ENCODE assay signal across 8 cellular contexts in the genomic region with DNA sequence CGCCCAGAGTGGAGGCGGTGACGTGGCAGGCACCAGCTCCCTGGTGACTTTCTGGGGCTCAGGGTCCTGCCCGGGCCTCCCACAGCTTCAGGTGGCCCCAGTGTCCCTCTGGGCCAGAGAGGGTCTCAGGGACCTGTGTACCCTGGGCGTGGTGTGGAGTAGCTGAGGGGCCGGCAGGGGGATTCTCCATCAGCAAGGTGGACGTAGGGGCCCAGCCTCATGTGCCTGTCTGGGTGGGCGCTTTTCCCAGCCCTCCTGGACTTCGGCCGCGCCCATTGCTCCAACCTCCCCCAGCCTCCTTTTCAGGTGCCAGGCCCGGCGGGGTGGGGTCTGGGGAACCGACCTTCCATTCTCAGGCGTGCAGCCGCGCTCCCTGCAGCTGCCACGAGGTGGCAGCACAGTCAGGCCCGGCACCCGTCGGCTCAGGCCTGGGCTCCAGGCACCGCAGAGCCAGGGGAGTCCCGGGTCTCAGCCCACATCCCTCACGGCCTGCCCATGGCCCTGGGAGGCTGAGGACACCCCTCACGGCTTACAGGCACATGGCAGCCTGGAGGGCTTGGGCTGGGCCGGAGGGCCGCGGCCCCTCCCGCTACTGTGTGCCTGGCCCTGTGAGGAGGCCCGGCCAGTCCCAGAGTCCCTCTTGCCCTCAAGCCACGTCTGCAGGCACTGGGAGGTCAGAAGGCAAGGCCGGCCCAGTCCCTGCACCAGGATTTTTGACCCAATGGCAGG. TPM values are rescaled to one million over a fixed set of nuclear protein-coding genes. Genes with fewer than 3 reads are reported as not detected.
DNase-seq lines count a peak whose midpoint lies in the region; ATAC-seq and TF ChIP-seq lines count a peak whose summit lies in the region.

No MANE protein-coding gene starts in this region.

- H3K4me3 ChIP-seq in SK-N-SH (ENCODE audit: low read depth in 2 of 2, low read length in 1 of 2) (no peak overlapping the region; a peak in 1 of 4 replicates), psoas muscle (no peak overlapping the region)

- H3K4me2 ChIP-seq in SK-N-SH = no peak overlapping the region

- H3K36me3 ChIP-seq in SK-N-SH (replicated peaks in 1 of 2; ENCODE audit: control insufficient read depth in 1 of 2, insufficient read depth in 2 of 2, low read length in 1 of 2) (no peaks in the 10 kb centered on the region), psoas muscle (ENCODE audit: insufficient read depth in 1 of 2, low read depth in 1 of 2) (no peaks in the 10 kb centered on the region)

- ATAC-seq in activated naive CD4-positive, alpha-beta T cell treated with anti-CD3 and anti-CD28 coated beads, Interleukin-2, amount 50 U/mL, for 72 hours = peak; percentile 78 to 85
- ATAC-seq in psoas muscle (peak; percentile 73 to 89 (median 84)), GM18520 (IDR thresholded peaks at IDR 0.05; ENCODE audit: unreplicated experiment) (no peak), GM21529 (IDR thresholded peaks at IDR 0.05; ENCODE audit: unreplicated experiment) (no peak)

- no peak overlapping the region for H3K9ac ChIP-seq in SK-N-SH

- peak; percentile 60 for TF ChIP-seq CTCF in SK-N-SH (IDR thresholded peaks at IDR 0.05)
- TF ChIP-seq CTCF in psoas muscle (IDR thresholded peaks at IDR 0.05) = peak; percentile 85

- no peaks in the 10 kb centered on the region for H3F3A ChIP-seq in SK-N-SH (replicated peaks; ENCODE audit: insufficient read depth)

- no peaks in the 10 kb centered on the region for H3K9me3 Mint-ChIP-seq in activated naive CD4-positive, alpha-beta T cell treated with anti-CD3 and anti-CD28 coated beads, Interleukin-2, amount 50 U/mL, for 72 hours

- no peaks in the 10 kb centered on the region for H3K9me2 ChIP-seq in SK-N-SH

- 30% methylated on average over 2 of the region's 32 CpGs for WGBS in SK-N-SH (ENCODE audit: low lambda C conversion rate)
- WGBS in psoas muscle, 3 donors = 19% methylated on average over 25 to 32 of the region's 32 CpGs

- H3K79me2 ChIP-seq in SK-N-SH (ENCODE audit: insufficient read depth) = no peaks in the 10 kb centered on the region

- H3K27me3 ChIP-seq in SK-N-SH (ENCODE audit: insufficient read depth) = peaks cover 5% of the 10 kb centered on the region; the same call in 1 of the 2 replicates
- H3K27me3 ChIP-seq in psoas muscle (ENCODE audit: insufficient read depth in 3 of 3, low read length in 2 of 3) = peaks cover 0 to 47% (median 8%) of the 10 kb centered on the region in 3 donors

- no peaks in the 10 kb centered on the region for H4K20me1 ChIP-seq in SK-N-SH (ENCODE audit: insufficient read depth)

- DNase-seq in COR-L47 (lab: John Stamatoyannopoulos, UW) (peak; percentile 34), HK-2 (ENCODE audit: unreplicated experiment) (peak; percentile 62), SK-N-SH (peak; percentile 96), cardiac septum (ENCODE audit: low spot score) (peak; percentile 77), psoas muscle (peak; percentile 68 to 76)
- DNase-seq in activated naive CD4-positive, alpha-beta T cell treated with anti-CD3 and anti-CD28 coated beads, Interleukin-2, amount 50 U/mL, for 72 hours (ENCODE audit: low spot score in 2 of 2) = peak; percentile 66 to 79

- no peak for TF ChIP-seq EP300 in SK-N-SH (IDR thresholded peaks at IDR 0.05; ENCODE audit: borderline replicate concordance in 1 of 2, low read depth in 1 of 2, low read length in 1 of 2)

- intact Hi-C loops in cardiac septum (cut with DNase I) (loop anchor here (5.0 kb wide), 1 partner anchor 314 kb away; no protein-coding TSS in a partner anchor), psoas muscle (cut with DNase I) (loop anchor here (1.0 to 10.0 kb wide), 5 partner anchors 182 to 374 kb away; a partner anchor contains a TSS)

- H3K9me3 ChIP-seq in SK-N-SH = no peaks in the 10 kb centered on the region
- H3K9me3 ChIP-seq in psoas muscle = no peaks in the 10 kb centered on the region

- no peak overlapping the region for H3K27ac Mint-ChIP-seq in activated naive CD4-positive, alpha-beta T cell treated with anti-CD3 and anti-CD28 coated beads, Interleukin-2, amount 50 U/mL, for 72 hours

- no peak overlapping the region for H2AFZ ChIP-seq in SK-N-SH (ENCODE audit: low read depth)

- H3K27ac ChIP-seq in SK-N-SH (ENCODE audit: low read depth in 2 of 2, low read length in 1 of 2) (no peak overlapping the region), psoas muscle (no peak overlapping the region)

- TF ChIP-seq RAD21 in SK-N-SH (IDR thresholded peaks at IDR 0.05; ENCODE audit: low read length) = peak; percentile 75

- CTCF ChIA-PET in SK-N-SH (lab: Yijun Ruan, JAX) = interaction anchor here (0.6 to 5.9 kb wide), 28 partner anchors 11 to 400 kb away, joined by 3 to 38 read pairs (median 3); a partner anchor contains a TSS

- no peaks in the 10 kb centered on the region for H3K36me3 Mint-ChIP-seq in activated naive CD4-positive, alpha-beta T cell treated with anti-CD3 and anti-CD28 coated beads, Interleukin-2, amount 50 U/mL, for 72 hours

- H3K4me1 ChIP-seq in SK-N-SH (ENCODE audit: control insufficient read depth in 1 of 2, insufficient read depth in 2 of 2, low read depth in 1 of 2, low read length in 1 of 2) = peaks cover 0 to 10% of the 10 kb centered on the region in 2 experiments; a peak in 1 of 4 replicates
- no peaks in the 10 kb centered on the region for H3K4me1 ChIP-seq in psoas muscle

- POLR2A ChIA-PET in SK-N-SH (lab: Yijun Ruan, JAX) = no interaction called here

TF ChIP-seq in SK-N-SH, 30 proteins besides CTCF, POLR2A, EP300 and RAD21:
- TF ChIP-seq SMC3 (IDR thresholded peaks at IDR 0.05; ENCODE audit: low read depth, low read length) (peak; percentile 61), POLR2AphosphoS5 (IDR thresholded peaks at IDR 0.05; ENCODE audit: low read depth, low read length) (no peak)

RNA-seq across cellular contexts. Expression of a gene that starts 19.9 kb away (rescaled TPM):
- not detected in 2 replicates for polyA plus RNA-seq in SK-N-SH (2012; rRNA removed)
- not detected in 2 replicates for polyA plus RNA-seq in SK-N-SH (2012; cell fraction: cytosol; rRNA removed)
- not detected in 2 replicates for polyA plus RNA-seq in SK-N-SH (2012; cell fraction: nucleus; rRNA removed)
- total RNA-seq in activated naive CD4-positive, alpha-beta T cell treated with anti-CD3 and anti-CD28 coated beads, Interleukin-2, amount 50 U/mL, for 72 hours = not detected
- not detected for total RNA-seq in cardiac septum
- total RNA-seq in psoas muscle = under 1 TPM in 3 of 4 donors, not detected in 1; 0.02 to 0.41 (median 0.20) TPM
- polyA plus RNA-seq in psoas muscle = under 1 TPM in 1 of 3 donors, not detected in 2; under 0.01 TPM

RNA-seq across cellular contexts. Expression of a gene that starts 45.2 kb away (rescaled TPM):
- polyA plus RNA-seq in SK-N-SH (2012; rRNA removed) = not detected in 2 replicates
- not detected in 2 replicates for polyA plus RNA-seq in SK-N-SH (2012; cell fraction: cytosol; rRNA removed)
- not detected in 2 replicates for polyA plus RNA-seq in SK-N-SH (2012; cell fraction: nucleus; rRNA removed)
- not detected for total RNA-seq in activated naive CD4-positive, alpha-beta T cell treated with anti-CD3 and anti-CD28 coated beads, Interleukin-2, amount 50 U/mL, for 72 hours
- not detected for total RNA-seq in cardiac septum
- under 1 TPM in 1 of 4 donors, not detected in 3; 0.02 TPM for total RNA-seq in psoas muscle
- not detected for polyA plus RNA-seq in psoas muscle

Comparison
In these comparisons a context has a peak if more than half of its experiments do, and no peak if none do; other contexts are left out.
1. DNase-seq: peak in every context shown above with its lines; median percentile 96 in SK-N-SH; 77 in cardiac septum; 72 in activated naive CD4-positive, alpha-beta T cell treated with anti-CD3 and anti-CD28 coated beads, Interleukin-2, amount 50 U/mL, for 72 hours; 72 in psoas muscle; 62 in HK-2; 34 in COR-L47.
2. ATAC-seq: peak in activated naive CD4-positive, alpha-beta T cell treated with anti-CD3 and anti-CD28 coated beads, Interleukin-2, amount 50 U/mL, for 72 hours (2 of 2) and psoas muscle (4 of 4); none in GM18520 (single experiment) and GM21529 (single experiment).